8 cellular contexts compared by ENCODE assay signal in the genomic region with DNA sequence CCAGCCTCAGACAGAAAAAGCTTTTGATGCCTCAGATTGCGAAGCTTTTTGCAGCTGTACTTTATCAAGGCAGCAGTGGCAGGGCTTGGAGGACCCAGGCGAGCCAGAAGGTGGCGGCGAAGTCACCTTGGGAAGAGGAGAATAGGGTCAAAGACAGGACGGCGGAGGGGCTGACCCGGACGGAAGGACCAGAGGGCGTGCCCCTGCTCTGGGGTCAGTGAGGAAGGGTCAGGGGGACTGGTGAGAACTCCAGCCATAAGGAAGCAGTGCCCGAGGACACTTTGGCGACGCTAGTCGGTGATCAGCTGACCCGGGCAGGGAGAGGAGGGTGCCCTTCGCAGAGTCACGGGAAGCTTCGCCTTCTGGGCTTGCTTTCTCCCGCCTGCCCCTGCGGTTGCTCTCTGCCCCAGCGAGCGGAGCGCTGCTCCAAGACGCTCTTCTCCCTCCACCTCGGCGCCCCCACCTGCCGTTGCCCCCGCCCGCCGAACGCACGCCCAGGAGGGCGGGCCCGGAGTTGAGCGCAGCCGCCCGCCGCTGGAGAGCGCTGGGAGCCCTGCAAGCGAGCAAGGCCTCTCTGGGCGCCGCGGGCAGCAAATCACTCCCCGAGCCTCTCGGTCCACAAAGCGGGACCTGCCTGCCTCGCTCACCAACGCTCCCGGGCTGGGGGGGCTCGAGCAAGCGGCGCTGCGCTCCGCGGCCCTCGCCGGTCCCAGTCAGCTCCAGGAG. TPM values are rescaled to one million over a fixed set of nuclear protein-coding genes. Genes with fewer than 3 reads are reported as not detected.
A peak's percentile ranks its signal among the peaks of the same experiment; 100 is the strongest.
DNase-seq lines count a peak whose midpoint lies in the region; ATAC-seq and TF ChIP-seq lines count a peak whose summit lies in the region.

No MANE protein-coding gene starts in this region.

- in situ Hi-C loops in astrocyte of the cerebellum (cut with HindIII; ENCODE audit: low sequenced_read_pairs): no loop called here

- DNase-seq in NCI-H128 (lab: John Stamatoyannopoulos, UW; ENCODE audit: unreplicated experiment): peak; percentile 42
- no peak for DNase-seq in astrocyte of the cerebellum (ENCODE audit: low read depth)
- DNase-seq in iPS-NIHi11 (ENCODE audit: low spot score): peak; percentile 73
- DNase-seq in spleen: peak; percentile 67
- DNase-seq in activated CD4-positive, alpha-beta memory T cell treated with anti-CD3 and anti-CD28 coated beads, Interleukin-2, amount 10 ng/mL, durations not matched to agents 7 days and 5 days: no peak
- no peak for DNase-seq in activated naive CD4-positive, alpha-beta T cell treated with anti-CD3 and anti-CD28 coated beads, Interleukin-2, amount 10 ng/mL, durations not matched to agents 7 days and 5 days

- no peak overlapping the region for H3K27ac Mint-ChIP-seq in activated CD4-positive, alpha-beta memory T cell treated with anti-CD3 and anti-CD28 coated beads, Interleukin-2, amount 10 ng/mL, durations not matched to agents 7 days and 5 days
- no peak overlapping the region for H3K27ac Mint-ChIP-seq in activated naive CD4-positive, alpha-beta T cell treated with anti-CD3 and anti-CD28 coated beads, Interleukin-2, amount 10 ng/mL, durations not matched to agents 7 days and 5 days

- peaks cover 32% of the 10 kb centered on the region for H3K27me3 Mint-ChIP-seq in activated CD4-positive, alpha-beta memory T cell treated with anti-CD3 and anti-CD28 coated beads, Interleukin-2, amount 10 ng/mL, durations not matched to agents 7 days and 5 days
- H3K27me3 Mint-ChIP-seq in activated naive CD4-positive, alpha-beta T cell treated with anti-CD3 and anti-CD28 coated beads, Interleukin-2, amount 10 ng/mL, durations not matched to agents 7 days and 5 days: peaks cover 39% of the 10 kb centered on the region

- H3K4me3 Mint-ChIP-seq in activated CD4-positive, alpha-beta memory T cell treated with anti-CD3 and anti-CD28 coated beads, Interleukin-2, amount 10 ng/mL, durations not matched to agents 7 days and 5 days: no peak overlapping the region
- no peak overlapping the region for H3K4me3 Mint-ChIP-seq in activated naive CD4-positive, alpha-beta T cell treated with anti-CD3 and anti-CD28 coated beads, Interleukin-2, amount 10 ng/mL, durations not matched to agents 7 days and 5 days

- peak; percentile 8 for TF ChIP-seq CTCF in astrocyte of the cerebellum (IDR thresholded peaks at IDR 0.05; ENCODE audit: low read depth, low read length, missing control alignments)
- no peak for TF ChIP-seq CTCF in spleen (IDR thresholded peaks at IDR 0.05 in 8 of 11, conservative IDR thresholded peaks at IDR 0.05 in 3 of 11)

- no peak for ATAC-seq in HG03520 (IDR thresholded peaks at IDR 0.05; ENCODE audit: unreplicated experiment)

- H3K36me3 Mint-ChIP-seq in activated CD4-positive, alpha-beta memory T cell treated with anti-CD3 and anti-CD28 coated beads, Interleukin-2, amount 10 ng/mL, durations not matched to agents 7 days and 5 days (ENCODE audit: low read depth): no peaks in the 10 kb centered on the region
- no peaks in the 10 kb centered on the region for H3K36me3 Mint-ChIP-seq in activated naive CD4-positive, alpha-beta T cell treated with anti-CD3 and anti-CD28 coated beads, Interleukin-2, amount 10 ng/mL, durations not matched to agents 7 days and 5 days

- POLR2A ChIA-PET in activated CD4-positive, alpha-beta memory T cell treated with anti-CD3 and anti-CD28 coated beads, Interleukin-2, amount 10 ng/mL, durations not matched to agents 7 days and 5 days (lab: Charles Lee): no interaction called here

- H3K9ac ChIP-seq in ES-I3 (ENCODE audit: low read depth, low read length): peak overlapping the region; percentile 88

- H3K27me3 ChIP-seq in spleen (replicated peaks in 1 of 7): peaks cover 3 to 68% (median 37%) of the 10 kb centered on the region in 7 donors

- CTCF ChIA-PET in activated CD4-positive, alpha-beta memory T cell treated with anti-CD3 and anti-CD28 coated beads, Interleukin-2, amount 10 ng/mL, durations not matched to agents 7 days and 5 days (lab: Charles Lee): no interaction called here
- CTCF ChIA-PET in activated naive CD4-positive, alpha-beta T cell treated with anti-CD3 and anti-CD28 coated beads, Interleukin-2, amount 10 ng/mL, durations not matched to agents 7 days and 5 days (lab: Charles Lee): no interaction called here

- WGBS in spleen, 5 donors: 1 to 3% (median 1%) methylated on average over 32 to 56 of the region's 56 CpGs

- H3K27ac ChIP-seq in spleen: no peak overlapping the region

- H3K4me1 ChIP-seq in ES-I3 (ENCODE audit: insufficient read depth, low read length) (peaks cover 8% of the 10 kb centered on the region), spleen (peaks cover 0 to 18% (median 12%) of the 10 kb centered on the region in 6 donors)

- H3K4me3 ChIP-seq in astrocyte of the cerebellum (ENCODE audit: low read depth, low read length): peak overlapping the region; percentile 39
- H3K4me3 ChIP-seq in spleen: peak overlapping the region in 7 of 8 donors; percentile 20 to 63 (median 30)

- intact Hi-C loops in spleen (cut with DNase I; ENCODE audit: low total_unique reads): no loop called here

- no peaks in the 10 kb centered on the region for H3K4me1 Mint-ChIP-seq in activated CD4-positive, alpha-beta memory T cell treated with anti-CD3 and anti-CD28 coated beads, Interleukin-2, amount 10 ng/mL, durations not matched to agents 7 days and 5 days
- H3K4me1 Mint-ChIP-seq in activated naive CD4-positive, alpha-beta T cell treated with anti-CD3 and anti-CD28 coated beads, Interleukin-2, amount 10 ng/mL, durations not matched to agents 7 days and 5 days: no peaks in the 10 kb centered on the region

- TF ChIP-seq POLR2A in spleen (IDR thresholded peaks at IDR 0.05): no peak

- no peaks in the 10 kb centered on the region for H3K36me3 ChIP-seq in ES-I3 (ENCODE audit: insufficient read depth, low read length)
- H3K36me3 ChIP-seq in spleen: no peaks in the 10 kb centered on the region

- no peaks in the 10 kb centered on the region for H3K9me3 Mint-ChIP-seq in activated CD4-positive, alpha-beta memory T cell treated with anti-CD3 and anti-CD28 coated beads, Interleukin-2, amount 10 ng/mL, durations not matched to agents 7 days and 5 days
- H3K9me3 Mint-ChIP-seq in activated naive CD4-positive, alpha-beta T cell treated with anti-CD3 and anti-CD28 coated beads, Interleukin-2, amount 10 ng/mL, durations not matched to agents 7 days and 5 days: no peaks in the 10 kb centered on the region

- no peaks in the 10 kb centered on the region for H3K9me3 ChIP-seq in ES-I3 (ENCODE audit: control insufficient read depth, insufficient read depth, low read length)
- H3K9me3 ChIP-seq in spleen: peaks cover 0 to 8% (median 0%) of the 10 kb centered on the region in 8 donors

RNA-seq across cellular contexts. Expression of a gene that starts 1.4 kb away (rescaled TPM):
- 1 to 10 TPM in 2 of 7 donors, under 1 TPM in 5; 0.33 to 3.6 (median 0.60) TPM for total RNA-seq in spleen
- polyA plus RNA-seq in spleen: under 1 TPM; 0.16 to 0.38 (median 0.20) TPM
- total RNA-seq in activated CD4-positive, alpha-beta memory T cell treated with anti-CD3 and anti-CD28 coated beads, Interleukin-2, amount 10 ng/mL, durations not matched to agents 7 days and 5 days: not detected

Comparison
In these comparisons a context has a peak if more than half of its experiments do, and no peak if none do; other contexts are left out.
1. DNase-seq: peak in NCI-H128 (single experiment), iPS-NIHi11 (single experiment) and spleen (single experiment); none in astrocyte of the cerebellum (single experiment), activated CD4-positive, alpha-beta memory T cell treated with anti-CD3 and anti-CD28 coated beads, Interleukin-2, amount 10 ng/mL, durations not matched to agents 7 days and 5 days (single experiment) and activated naive CD4-positive, alpha-beta T cell treated with anti-CD3 and anti-CD28 coated beads, Interleukin-2, amount 10 ng/mL, durations not matched to agents 7 days and 5 days (single experiment).